1 cellular context compared by ENCODE assay signal in genomic region chr9:88535226-88535931, GRCh38.
TF ChIP-seq lines count a peak whose summit lies in the region.

No MANE protein-coding gene starts in this region.

TF ChIP-seq in GM23338, 12 proteins besides CTCF, POLR2A, EP300 and RAD21 (continued from another document):
- TF ChIP-seq ETS1 (IDR thresholded peaks at IDR 0.05) = no peak
- no peak for TF ChIP-seq NANOG (IDR thresholded peaks at IDR 0.05; ENCODE audit: borderline replicate concordance)
TF ChIP-seq in GM23338: peak in this region for 0.
